23 cellular contexts compared by ENCODE assay signal in genomic region chr18:3806656-3807055, GRCh38.
DNase-seq lines count a peak whose midpoint lies in the region; ATAC-seq lines count a peak whose summit lies in the region.
"Had no signal": no experiment of that assay in that cellular context is flagged by ENCODE, and none has a peak within 500 bp of the region (broad histone marks: within the 10 kb centered on the region; RNA-seq: fewer than 3 reads in every experiment).

No MANE protein-coding gene starts in this region.

- no peak overlapping the region for H3K27ac Mint-ChIP-seq in activated naive CD4-positive, alpha-beta T cell treated with anti-CD3 and anti-CD28 coated beads, Interleukin-2, amount 50 U/mL, for 72 hours
- H3K27ac Mint-ChIP-seq: activated CD4-positive, alpha-beta T cell treated with anti-CD3 and anti-CD28 coated beads, Interleukin-2, amount 10 ng/mL, durations not matched to agents 24 days and 14 days had no signal

- no peak for ATAC-seq in HG03439 (IDR thresholded peaks at IDR 0.05; ENCODE audit: unreplicated experiment)
- ATAC-seq in HG03442 (IDR thresholded peaks at IDR 0.05; ENCODE audit: unreplicated experiment), result no peak
- no peak for ATAC-seq in activated naive CD4-positive, alpha-beta T cell treated with anti-CD3 and anti-CD28 coated beads, Interleukin-2, amount 50 U/mL, for 72 hours
- ATAC-seq: activated T-cell treated with anti-CD3 and anti-CD28 coated beads, Interleukin-2, amount 50 U/mL, for 4 hours; mucosa of descending colon; right cardiac atrium had no signal

- DNase-seq in DMS 273 treated with DMSO at 0.1 percent for 48 hours (lab: John Stamatoyannopoulos, UW) (peak; percentile 49), HT1080 (ENCODE audit: low read depth) (peak; percentile 10), NCI-H2171 (lab: John Stamatoyannopoulos, UW) (peak; percentile 86), SK-N-DZ (ENCODE audit: low spot score) (peak; percentile 78), Kasumi-1 (lab: John Stamatoyannopoulos, UW) (no peak)
- no peak for DNase-seq in activated naive CD4-positive, alpha-beta T cell treated with anti-CD3 and anti-CD28 coated beads, Interleukin-2, amount 50 U/mL, for 72 hours (ENCODE audit: low spot score in 2 of 2)
- DNase-seq: activated CD4-positive, alpha-beta T cell treated with anti-CD3 and anti-CD28 coated beads, Interleukin-2, amount 10 ng/mL, durations not matched to agents 24 days and 14 days; activated T-cell treated with anti-CD3 and anti-CD28 coated beads, Interleukin-2, amount 50 U/mL, for 4 hours; adrenal gland; brain microvascular endothelial cell; Caco-2; GOT3; KG1; kidney; mucosa of descending colon; MV-4-11; NCI-H2227 treated with DMSO at 0.1 percent for 48 hours; right cardiac atrium; stimulated activated CD4-positive, alpha-beta T cell treated with anti-CD3 and anti-CD28 coated beads, Interleukin-12 subunit alpha, Interleukin-12 subunit beta, amount 100 ng/mL, for 4 hours; stimulated activated CD4-positive, alpha-beta T cell treated with anti-CD3 and anti-CD28 coated beads, Interleukin-4, amount 100 ng/mL, for 24 hours; stimulated activated naive CD4-positive, alpha-beta T cell had no signal

- no peaks in the 10 kb centered on the region for H3K9me3 Mint-ChIP-seq in activated naive CD4-positive, alpha-beta T cell treated with anti-CD3 and anti-CD28 coated beads, Interleukin-2, amount 50 U/mL, for 72 hours
- H3K9me3 Mint-ChIP-seq: activated CD4-positive, alpha-beta T cell treated with anti-CD3 and anti-CD28 coated beads, Interleukin-2, amount 10 ng/mL, durations not matched to agents 24 days and 14 days; activated T-cell treated with anti-CD3 and anti-CD28 coated beads, Interleukin-2, amount 50 U/mL, for 4 hours had no signal

- no peaks in the 10 kb centered on the region for H3K36me3 Mint-ChIP-seq in activated naive CD4-positive, alpha-beta T cell treated with anti-CD3 and anti-CD28 coated beads, Interleukin-2, amount 50 U/mL, for 72 hours

Comparison
In these comparisons a context has a peak if more than half of its experiments do, and no peak if none do; other contexts are left out.
1. DNase-seq: peak in DMS 273 treated with DMSO at 0.1 percent for 48 hours (single experiment), HT1080 (single experiment), NCI-H2171 (single experiment) and SK-N-DZ (single experiment); none in activated naive CD4-positive, alpha-beta T cell treated with anti-CD3 and anti-CD28 coated beads, Interleukin-2, amount 50 U/mL, for 72 hours (0 of 2) and Kasumi-1 (0 of 2).